ENCODE assay signal across 36 cellular contexts in genomic region chr16:86622700-86623615, GRCh38. TPM values are rescaled to one million over a fixed set of nuclear protein-coding genes. Genes with fewer than 3 reads are reported as not detected.
"Had no signal": no experiment of that assay in that cellular context is flagged by ENCODE, and none has a peak within 500 bp of the region (broad histone marks: within the 10 kb centered on the region; RNA-seq: fewer than 3 reads in every experiment).

No MANE protein-coding gene starts in this region.

- H3K36me3 Mint-ChIP-seq: activated CD4-positive, alpha-beta memory T cell treated with anti-CD3 and anti-CD28 coated beads for 36 hours; activated CD8-positive, alpha-beta memory T cell treated with anti-CD3 and anti-CD28 coated beads, Interleukin-2, amount 10 ng/mL, durations not matched to agents 7 days and 5 days; activated naive CD4-positive, alpha-beta T cell treated with anti-CD3 and anti-CD28 coated beads, Interleukin-2, amount 50 U/mL, for 24 hours; activated naive CD8-positive, alpha-beta T cell treated with anti-CD3 and anti-CD28 coated beads for 36 hours; brain had no signal

- H3K27me3 Mint-ChIP-seq: activated CD4-positive, alpha-beta T cell treated with anti-CD3 and anti-CD28 coated beads, Interleukin-2, amount 10 ng/mL, durations not matched to agents 24 days and 14 days; activated CD8-positive, alpha-beta memory T cell treated with anti-CD3 and anti-CD28 coated beads, Interleukin-2, amount 10 ng/mL, durations not matched to agents 7 days and 5 days had no signal

- H3K4me3 Mint-ChIP-seq: activated CD4-positive, alpha-beta memory T cell treated with anti-CD3 and anti-CD28 coated beads for 36 hours; activated CD4-positive, alpha-beta T cell treated with anti-CD3 and anti-CD28 coated beads for 36 hours; activated CD4-positive, alpha-beta T cell treated with anti-CD3 and anti-CD28 coated beads, Interleukin-2, amount 10 ng/mL, durations not matched to agents 24 days and 14 days; activated CD8-positive, alpha-beta memory T cell treated with anti-CD3 and anti-CD28 coated beads, Interleukin-2, amount 10 ng/mL, durations not matched to agents 7 days and 5 days; activated CD8-positive, alpha-beta T cell treated with anti-CD3 and anti-CD28 coated beads, Interleukin-2, amount 10 ng/mL, durations not matched to agents 7 days and 5 days; activated naive CD4-positive, alpha-beta T cell treated with anti-CD3 and anti-CD28 coated beads for 36 hours; activated naive CD4-positive, alpha-beta T cell treated with anti-CD3 and anti-CD28 coated beads, Interleukin-2, amount 50 U/mL, for 24 hours; activated naive CD8-positive, alpha-beta T cell treated with anti-CD3 and anti-CD28 coated beads for 36 hours; activated naive CD8-positive, alpha-beta T cell treated with anti-CD3 and anti-CD28 coated beads, Interleukin-2, amount 50 U/mL, for 24 hours; activated T-helper 1 cell treated with anti-CD3 and anti-CD28 coated beads, Interleukin-12 subunit alpha, Interleukin-12 subunit beta, Interleukin-2, Interleukin-4 antibody, amounts not matched to agents 30 ng/mL and 10 ng/mL and 1 ng/mL, durations not matched to agents 14 hours and 24 hours and 36 hours had no signal

- H3K36me3 ChIP-seq: adrenal gland, breast epithelium, cardiac muscle cell, colonic mucosa, esophagus squamous epithelium, gastroesophageal sphincter had no signal

- H3K27ac Mint-ChIP-seq: activated CD4-positive, alpha-beta memory T cell treated with anti-CD3 and anti-CD28 coated beads for 36 hours; activated CD4-positive, alpha-beta T cell treated with anti-CD3 and anti-CD28 coated beads for 36 hours; activated CD4-positive, alpha-beta T cell treated with anti-CD3 and anti-CD28 coated beads, Interleukin-2, amount 10 ng/mL, durations not matched to agents 24 days and 14 days; activated CD8-positive, alpha-beta memory T cell treated with anti-CD3 and anti-CD28 coated beads, Interleukin-2, amount 10 ng/mL, durations not matched to agents 7 days and 5 days; activated CD8-positive, alpha-beta T cell treated with anti-CD3 and anti-CD28 coated beads, Interleukin-2, amount 10 ng/mL, durations not matched to agents 7 days and 5 days; activated naive CD4-positive, alpha-beta T cell treated with anti-CD3 and anti-CD28 coated beads for 36 hours; activated naive CD4-positive, alpha-beta T cell treated with anti-CD3 and anti-CD28 coated beads, Interleukin-2, amount 50 U/mL, for 24 hours; activated naive CD8-positive, alpha-beta T cell treated with anti-CD3 and anti-CD28 coated beads for 36 hours; activated naive CD8-positive, alpha-beta T cell treated with anti-CD3 and anti-CD28 coated beads, Interleukin-2, amount 50 U/mL, for 24 hours; activated T-helper 1 cell treated with anti-CD3 and anti-CD28 coated beads, Interleukin-12 subunit alpha, Interleukin-12 subunit beta, Interleukin-2, Interleukin-4 antibody, amounts not matched to agents 30 ng/mL and 10 ng/mL and 1 ng/mL, durations not matched to agents 14 hours and 24 hours and 36 hours; activated T-helper 2 cell treated with anti-CD3 and anti-CD28 coated beads, Interferon-gamma antibody, Interleukin-2, Interleukin-4, amounts not matched to agents 10 μg/mL and 5 μg/mL and 100 μg/mL, durations not matched to agents 14 hours and 24 hours and 36 hours; brain had no signal

- H3K4me3 ChIP-seq: adrenal gland, breast epithelium, cardiac muscle cell, colonic mucosa, esophagus squamous epithelium, gastroesophageal sphincter had no signal

- H3K9me3 Mint-ChIP-seq: activated CD4-positive, alpha-beta memory T cell treated with anti-CD3 and anti-CD28 coated beads for 36 hours; activated CD4-positive, alpha-beta T cell treated with anti-CD3 and anti-CD28 coated beads, Interleukin-2, amount 10 ng/mL, durations not matched to agents 24 days and 14 days; activated naive CD4-positive, alpha-beta T cell treated with anti-CD3 and anti-CD28 coated beads for 36 hours; activated naive CD4-positive, alpha-beta T cell treated with anti-CD3 and anti-CD28 coated beads, Interleukin-2, amount 50 U/mL, for 24 hours; activated naive CD8-positive, alpha-beta T cell treated with anti-CD3 and anti-CD28 coated beads for 36 hours; activated naive CD8-positive, alpha-beta T cell treated with anti-CD3 and anti-CD28 coated beads, Interleukin-2, amount 50 U/mL, for 24 hours; activated T-helper 1 cell treated with anti-CD3 and anti-CD28 coated beads, Interleukin-12 subunit alpha, Interleukin-12 subunit beta, Interleukin-2, Interleukin-4 antibody, amounts not matched to agents 30 ng/mL and 10 ng/mL and 1 ng/mL, durations not matched to agents 14 hours and 24 hours and 36 hours; activated T-helper 2 cell treated with anti-CD3 and anti-CD28 coated beads, Interferon-gamma antibody, Interleukin-2, Interleukin-4, amounts not matched to agents 10 μg/mL and 5 μg/mL and 100 μg/mL, durations not matched to agents 14 hours and 24 hours and 36 hours had no signal

- H3K27me3 ChIP-seq: adrenal gland, cardiac muscle cell, colonic mucosa had no signal

- FAIRE-seq: endometrium, endothelial cell of umbilical vein had no signal

- H3K27ac ChIP-seq: adrenal gland, breast epithelium, cardiac muscle cell, colonic mucosa, epithelial cell of prostate, esophagus squamous epithelium, gastroesophageal sphincter had no signal

- ATAC-seq: activated CD4-positive, alpha-beta T cell treated with anti-CD3 and anti-CD28 coated beads for 36 hours; activated CD8-positive, alpha-beta memory T cell treated with anti-CD3 and anti-CD28 coated beads, Interleukin-2, amount 10 ng/mL, durations not matched to agents 7 days and 5 days; activated CD8-positive, alpha-beta T cell treated with anti-CD3 and anti-CD28 coated beads, Interleukin-2, amount 10 ng/mL, durations not matched to agents 7 days and 5 days; activated naive CD8-positive, alpha-beta T cell treated with anti-CD3 and anti-CD28 coated beads, Interleukin-2, amount 50 U/mL, for 24 hours; gastroesophageal sphincter had no signal

- H3K4me1 Mint-ChIP-seq: activated CD4-positive, alpha-beta T cell treated with anti-CD3 and anti-CD28 coated beads for 36 hours; activated CD4-positive, alpha-beta T cell treated with anti-CD3 and anti-CD28 coated beads, Interleukin-2, amount 10 ng/mL, durations not matched to agents 24 days and 14 days; activated CD8-positive, alpha-beta memory T cell treated with anti-CD3 and anti-CD28 coated beads, Interleukin-2, amount 10 ng/mL, durations not matched to agents 7 days and 5 days; activated naive CD4-positive, alpha-beta T cell treated with anti-CD3 and anti-CD28 coated beads, Interleukin-2, amount 50 U/mL, for 24 hours; activated naive CD8-positive, alpha-beta T cell treated with anti-CD3 and anti-CD28 coated beads for 36 hours; activated naive CD8-positive, alpha-beta T cell treated with anti-CD3 and anti-CD28 coated beads, Interleukin-2, amount 50 U/mL, for 24 hours; brain had no signal

- H3K9me3 ChIP-seq: adrenal gland, breast epithelium, colonic mucosa, esophagus squamous epithelium, gastroesophageal sphincter had no signal

- H3K4me1 ChIP-seq: adrenal gland, breast epithelium, colonic mucosa, gastroesophageal sphincter had no signal

- DNase-seq: activated CD4-positive, alpha-beta memory T cell treated with anti-CD3 and anti-CD28 coated beads for 36 hours; activated CD4-positive, alpha-beta T cell treated with anti-CD3 and anti-CD28 coated beads for 36 hours; activated CD4-positive, alpha-beta T cell treated with anti-CD3 and anti-CD28 coated beads, Interleukin-2, amount 10 ng/mL, durations not matched to agents 24 days and 14 days; activated CD4-positive, CD25-positive, alpha-beta regulatory T cell; activated CD4-positive, CD25-positive, alpha-beta regulatory T cell treated with anti-CD3 and anti-CD28 coated beads, Interleukin-2, amount 50 U/mL, for 72 hours; activated CD8-positive, alpha-beta memory T cell treated with anti-CD3 and anti-CD28 coated beads, Interleukin-2, amount 10 ng/mL, durations not matched to agents 7 days and 5 days; activated CD8-positive, alpha-beta memory T cell treated with anti-CD3 and anti-CD28 coated beads, Interleukin-2, amount 50 U/mL, for 4 hours; activated CD8-positive, alpha-beta T cell treated with anti-CD3 and anti-CD28 coated beads, Interleukin-2, amount 10 ng/mL, durations not matched to agents 7 days and 5 days; activated effector memory CD4-positive, alpha-beta T cell treated with anti-CD3 and anti-CD28 coated beads, Interleukin-2, amount 50 U/mL, for 16 hours; activated naive CD4-positive, alpha-beta T cell treated with anti-CD3 and anti-CD28 coated beads for 36 hours; activated naive CD8-positive, alpha-beta T cell treated with anti-CD3 and anti-CD28 coated beads for 36 hours; activated naive CD8-positive, alpha-beta T cell treated with anti-CD3 and anti-CD28 coated beads, Interleukin-2, amount 50 U/mL, for 24 hours; activated T-cell treated with anti-CD3 and anti-CD28 coated beads, Interleukin-2, amount 50 U/mL, for 1 hour; activated T-cell treated with anti-CD3 and anti-CD28 coated beads, Interleukin-2, amount 50 U/mL, for 48 hours; adrenal gland; amygdala; central memory CD4-positive, alpha-beta T cell; cerebellar nuclear complex; colonic mucosa; effector CD8-positive, alpha-beta T cell; esophagus squamous epithelium; foreskin melanocyte; T-helper 2 cell had no signal

RNA-seq across cellular contexts. Expression of gene FOXL1, which starts 44.6 kb away (rescaled TPM):
- total RNA-seq: activated CD4-positive, alpha-beta memory T cell treated with anti-CD3 and anti-CD28 coated beads for 36 hours; activated CD4-positive, alpha-beta T cell treated with anti-CD3 and anti-CD28 coated beads for 36 hours; activated CD8-positive, alpha-beta memory T cell treated with anti-CD3 and anti-CD28 coated beads for 36 hours; activated CD8-positive, alpha-beta memory T cell treated with anti-CD3 and anti-CD28 coated beads, Interleukin-2, amount 10 ng/mL, durations not matched to agents 7 days and 5 days; activated CD8-positive, alpha-beta T cell treated with anti-CD3 and anti-CD28 coated beads, Interleukin-2, amount 10 ng/mL, durations not matched to agents 7 days and 5 days; activated naive CD4-positive, alpha-beta T cell treated with anti-CD3 and anti-CD28 coated beads for 36 hours; activated naive CD8-positive, alpha-beta T cell treated with anti-CD3 and anti-CD28 coated beads for 36 hours; activated T-helper 1 cell treated with anti-CD3 and anti-CD28 coated beads, Interleukin-12 subunit alpha, Interleukin-12 subunit beta, Interleukin-2, Interleukin-4 antibody, amounts not matched to agents 30 ng/mL and 10 ng/mL and 1 ng/mL, durations not matched to agents 14 hours and 24 hours and 36 hours; T-helper 1 cell treated with Interleukin-12 subunit alpha and Interleukin-12 subunit beta and Interleukin-4 antibody, amounts not matched to agents 30 ng/mL and 1 ng/mL, for 36 hours had no signal

RNA-seq across cellular contexts. Expression of gene FOXC2, which starts 56.3 kb away (rescaled TPM):
- total RNA-seq: activated CD4-positive, alpha-beta memory T cell treated with anti-CD3 and anti-CD28 coated beads for 36 hours; activated CD4-positive, alpha-beta T cell treated with anti-CD3 and anti-CD28 coated beads for 36 hours; activated CD4-positive, alpha-beta T cell treated with anti-CD3 and anti-CD28 coated beads, Interleukin-2, amount 10 ng/mL, durations not matched to agents 24 days and 14 days; activated CD8-positive, alpha-beta memory T cell treated with anti-CD3 and anti-CD28 coated beads for 36 hours; activated CD8-positive, alpha-beta memory T cell treated with anti-CD3 and anti-CD28 coated beads, Interleukin-2, amount 10 ng/mL, durations not matched to agents 7 days and 5 days; activated CD8-positive, alpha-beta T cell treated with anti-CD3 and anti-CD28 coated beads, Interleukin-2, amount 10 ng/mL, durations not matched to agents 7 days and 5 days; activated naive CD4-positive, alpha-beta T cell treated with anti-CD3 and anti-CD28 coated beads for 36 hours; activated naive CD8-positive, alpha-beta T cell treated with anti-CD3 and anti-CD28 coated beads for 36 hours; activated T-helper 1 cell treated with anti-CD3 and anti-CD28 coated beads, Interleukin-12 subunit alpha, Interleukin-12 subunit beta, Interleukin-2, Interleukin-4 antibody, amounts not matched to agents 30 ng/mL and 10 ng/mL and 1 ng/mL, durations not matched to agents 14 hours and 24 hours and 36 hours; fibroblast of villous mesenchyme; T-helper 1 cell treated with Interleukin-12 subunit alpha and Interleukin-12 subunit beta and Interleukin-4 antibody, amounts not matched to agents 30 ng/mL and 1 ng/mL, for 36 hours had no signal
